8 cellular contexts compared by ENCODE assay signal in genomic region chr12:45299132-45299692, GRCh38.
DNase-seq lines count a peak whose midpoint lies in the region; ATAC-seq and TF ChIP-seq lines count a peak whose summit lies in the region.

No MANE protein-coding gene starts in this region.

- DNase-seq in ELF-1 (ENCODE audit: low read depth, low spot score), result peak; percentile 33
- DNase-seq in NCI-H774 (lab: John Stamatoyannopoulos, UW), result peak; percentile 10
- peak; percentile 39 for DNase-seq in epithelial cell of prostate (ENCODE audit: low read depth, low spot score)
- no peak for DNase-seq in activated CD4-positive, CD25-positive, alpha-beta regulatory T cell treated with anti-CD3 and anti-CD28 coated beads, Interleukin-2, amount 50 U/mL, for 72 hours

- H3K4me2 ChIP-seq in parathyroid adenoma (ENCODE audit: low read length), result peak overlapping the region; percentile 39

- no peak overlapping the region for H3K4me3 ChIP-seq in parathyroid adenoma (ENCODE audit: low read depth, low read length)

- no peaks in the 10 kb centered on the region for H3K9me3 ChIP-seq in parathyroid adenoma (ENCODE audit: control insufficient read depth, low read length)

- H3K79me2 ChIP-seq in parathyroid adenoma, result peaks cover 17% of the 10 kb centered on the region

- H3K36me3 ChIP-seq in parathyroid adenoma (ENCODE audit: control insufficient read depth, insufficient read depth, low read length), result no peaks in the 10 kb centered on the region

- H2AFZ ChIP-seq in parathyroid adenoma, result no peak overlapping the region

- no peak overlapping the region for H3K9ac ChIP-seq in parathyroid adenoma

- H3K27me3 ChIP-seq in parathyroid adenoma (ENCODE audit: control insufficient read depth, insufficient read depth, low read length), result no peaks in the 10 kb centered on the region

- peaks cover 34% of the 10 kb centered on the region for H3K4me1 ChIP-seq in parathyroid adenoma

- no peak for TF ChIP-seq CTCF in parathyroid adenoma (IDR thresholded peaks at IDR 0.05)

- H3K27ac ChIP-seq in epithelial cell of prostate (peak overlapping the region; percentile 45), parathyroid adenoma (peak overlapping the region; percentile 31)

- ATAC-seq in HG03432 (IDR thresholded peaks at IDR 0.05; ENCODE audit: unreplicated experiment) (no peak), HG03457 (IDR thresholded peaks at IDR 0.05; ENCODE audit: unreplicated experiment) (no peak), HG03095 (IDR thresholded peaks at IDR 0.05; ENCODE audit: unreplicated experiment) (no peak)
